ENCODE assay signal across 8 cellular contexts in genomic region chr3:15797600-15798303, GRCh38. TPM values are rescaled to one million over a fixed set of nuclear protein-coding genes. Genes with fewer than 3 reads are reported as not detected.
A peak's percentile ranks its signal among the peaks of the same experiment; 100 is the strongest.
DNase-seq lines count a peak whose midpoint lies in the region; ATAC-seq lines count a peak whose summit lies in the region.

Gene ANKRD28, minus strand, starts transcription at chr3:15797979. Its CDS starts 1,458 bp downstream, at chr3:15796521.

- peak; percentile 57 for DNase-seq in DMS53 (lab: John Stamatoyannopoulos, UW)
- DNase-seq in DMS53 treated with DMSO at 0.1 percent for 48 hours (lab: John Stamatoyannopoulos, UW; ENCODE audit: unreplicated experiment), result no peak
- DNase-seq in SK-MEL-5 (ENCODE audit: low read depth, low spot score), result peak; percentile 98
- DNase-seq in dedifferentiated amniotic fluid mesenchymal stem cell (ENCODE audit: extremely low spot score), result peak; percentile 98
- DNase-seq in left kidney (ENCODE audit: low read depth, low spot score), result peak; percentile 65
- DNase-seq in stimulated activated naive CD8-positive, alpha-beta T cell treated with anti-CD3 and anti-CD28 coated beads, Interleukin-15, Interleukin-2, amounts not matched to agents 100 U/mL and 50 U/mL, for 24 hours, result no peak
- no peak for DNase-seq in DMS153 (lab: John Stamatoyannopoulos, UW)

- in situ Hi-C loops in SK-MEL-5 (cut with HindIII; ENCODE audit: low pct_unique_long_range_greater_than_20kb, low sequenced_read_pairs), result no loop called here

- peak; percentile 29 for ATAC-seq in HG03432 (IDR thresholded peaks at IDR 0.05; ENCODE audit: unreplicated experiment)
- ATAC-seq in stimulated activated naive CD8-positive, alpha-beta T cell treated with anti-CD3 and anti-CD28 coated beads, Interleukin-15, Interleukin-2, amounts not matched to agents 100 U/mL and 50 U/mL, for 24 hours, result peak; percentile 71

RNA-seq across cellular contexts. Expression of gene ANKRD28, which starts in this region (rescaled TPM):
- total RNA-seq in SK-MEL-5 (2014; rRNA removed; shearing (Covaris generic)), result 273 and 279 TPM in 2 replicates
- 120 and 151 TPM in 2 replicates for polyA plus RNA-seq in SK-MEL-5 (2015; cell fraction: cytosol; rRNA removed)
- polyA plus RNA-seq in SK-MEL-5 (2015; cell fraction: nucleus; rRNA removed), result 671 and 692 TPM in 2 replicates

Comparison
In these comparisons a context has a peak if more than half of its experiments do, and no peak if none do; other contexts are left out.
1. DNase-seq: peak in DMS53 (single experiment), SK-MEL-5 (single experiment), dedifferentiated amniotic fluid mesenchymal stem cell (single experiment) and left kidney (single experiment); none in DMS53 treated with DMSO at 0.1 percent for 48 hours (single experiment), stimulated activated naive CD8-positive, alpha-beta T cell treated with anti-CD3 and anti-CD28 coated beads, Interleukin-15, Interleukin-2, amounts not matched to agents 100 U/mL and 50 U/mL, for 24 hours (single experiment) and DMS153 (single experiment).